ENCODE assay signal across 27 cellular contexts in genomic region chr12:121475279-121475678, GRCh38.
"Had no signal": no experiment of that assay in that cellular context is flagged by ENCODE, and none has a peak within 500 bp of the region (broad histone marks: within the 10 kb centered on the region; RNA-seq: fewer than 3 reads in every experiment).

No MANE protein-coding gene starts in this region.

- H3K36me3 ChIP-seq: neural progenitor cell, ovary, right lobe of liver, sigmoid colon, stomach, thoracic aorta, thyroid gland, upper lobe of left lung had no signal

- H3K4me1 Mint-ChIP-seq: neural progenitor cell; stimulated activated effector memory CD8-positive, alpha-beta T cell treated with anti-CD3 and anti-CD28 coated beads, Interleukin-12 subunit alpha, Interleukin-12 subunit beta, amount 100 ng/mL, for 72 hours had no signal

- DNase-seq: naive thymus-derived CD4-positive, alpha-beta T cell; natural killer cell; occipital lobe; ovary; psoas muscle; right cardiac atrium; right lobe of liver; sigmoid colon; small intestine; stimulated activated CD4-positive, alpha-beta T cell treated with anti-CD3 and anti-CD28 coated beads, Interleukin-15, amount 100 ng/mL, for 24 hours; stimulated activated CD4-positive, alpha-beta T cell treated with anti-CD3 and anti-CD28 coated beads, Interleukin-2, amount 100 ng/mL, for 24 hours; stimulated activated CD4-positive, alpha-beta T cell treated with anti-CD3 and anti-CD28 coated beads, Interleukin-2, amount 100 ng/mL, for 48 hours; stimulated activated CD4-positive, alpha-beta T cell treated with anti-CD3 and anti-CD28 coated beads, Interleukin-4, amount 100 ng/mL, for 24 hours; stimulated activated naive B cell treated with anti-CD40 and anti-IgM and Interleukin-4, amounts not matched to agents 10 μg/mL and 1 μg/mL and 100 μg/mL, for 72 hours; stimulated activated naive CD4-positive, alpha-beta T cell treated with Interleukin-2 at 50 U/mL for 16 hours; stomach; thyroid gland; trophoblast cell; upper lobe of left lung had no signal

- H3K27me3 Mint-ChIP-seq: naive thymus-derived CD4-positive, alpha-beta T cell; progenitor cell of endocrine pancreas; stimulated activated naive B cell treated with anti-CD40 and anti-IgM and Interleukin-4, amounts not matched to agents 10 μg/mL and 1 μg/mL and 100 μg/mL, for 72 hours; stimulated activated naive CD8-positive, alpha-beta T cell treated with anti-CD3 and anti-CD28 coated beads, Interleukin-15, Interleukin-2, amounts not matched to agents 100 ng/mL and 50 ng/mL, for 24 hours had no signal

- H3K4me3 Mint-ChIP-seq: naive thymus-derived CD4-positive, alpha-beta T cell; natural killer cell; nephron; neural progenitor cell; stimulated activated effector memory CD8-positive, alpha-beta T cell treated with anti-CD3 and anti-CD28 coated beads, Interleukin-12 subunit alpha, Interleukin-12 subunit beta, amount 100 ng/mL, for 72 hours; stimulated activated naive B cell treated with anti-CD40 and anti-IgM and Interleukin-4, amounts not matched to agents 10 μg/mL and 1 μg/mL and 100 μg/mL, for 72 hours; stimulated activated naive CD8-positive, alpha-beta T cell treated with anti-CD3 and anti-CD28 coated beads, Interleukin-15, Interleukin-2, amounts not matched to agents 100 ng/mL and 50 ng/mL, for 24 hours had no signal

- H3K4me3 ChIP-seq: neural progenitor cell, ovary, psoas muscle, right lobe of liver, sigmoid colon, stomach, thoracic aorta, thyroid gland, tibial nerve, upper lobe of left lung had no signal

- H3K27me3 ChIP-seq: neural progenitor cell, ovary, right lobe of liver, sigmoid colon, stomach, thyroid gland, tibial nerve, upper lobe of left lung had no signal

- H3K36me3 Mint-ChIP-seq: natural killer cell; stimulated activated effector memory CD8-positive, alpha-beta T cell treated with anti-CD3 and anti-CD28 coated beads, Interleukin-12 subunit alpha, Interleukin-12 subunit beta, amount 100 ng/mL, for 72 hours had no signal

- ATAC-seq: naive thymus-derived CD4-positive, alpha-beta T cell; natural killer cell; psoas muscle; right cardiac atrium; right lobe of liver; stimulated activated effector memory CD8-positive, alpha-beta T cell treated with anti-CD3 and anti-CD28 coated beads, Interleukin-12 subunit alpha, Interleukin-12 subunit beta, amount 100 ng/mL, for 72 hours; stimulated activated naive B cell treated with anti-CD40 and anti-IgM and Interleukin-4, amounts not matched to agents 10 μg/mL and 1 μg/mL and 100 μg/mL, for 72 hours had no signal

- H3K27ac Mint-ChIP-seq: natural killer cell; nephron; neural progenitor cell; progenitor cell of endocrine pancreas; stimulated activated effector memory CD8-positive, alpha-beta T cell treated with anti-CD3 and anti-CD28 coated beads, Interleukin-12 subunit alpha, Interleukin-12 subunit beta, amount 100 ng/mL, for 72 hours; stimulated activated naive B cell treated with anti-CD40 and anti-IgM and Interleukin-4, amounts not matched to agents 10 μg/mL and 1 μg/mL and 100 μg/mL, for 72 hours; stimulated activated naive CD8-positive, alpha-beta T cell treated with anti-CD3 and anti-CD28 coated beads, Interleukin-15, Interleukin-2, amounts not matched to agents 100 ng/mL and 50 ng/mL, for 24 hours had no signal

- H3K9me3 Mint-ChIP-seq: natural killer cell; nephron; neural progenitor cell; stimulated activated effector memory CD8-positive, alpha-beta T cell treated with anti-CD3 and anti-CD28 coated beads, Interleukin-12 subunit alpha, Interleukin-12 subunit beta, amount 100 ng/mL, for 72 hours; stimulated activated naive B cell treated with anti-CD40 and anti-IgM and Interleukin-4, amounts not matched to agents 10 μg/mL and 1 μg/mL and 100 μg/mL, for 72 hours; stimulated activated naive CD8-positive, alpha-beta T cell treated with anti-CD3 and anti-CD28 coated beads, Interleukin-15, Interleukin-2, amounts not matched to agents 100 ng/mL and 50 ng/mL, for 24 hours had no signal

- H3K27ac ChIP-seq: neural progenitor cell, ovary, parathyroid adenoma, psoas muscle, right lobe of liver, sigmoid colon, stomach, thoracic aorta, thyroid gland, tibial nerve, upper lobe of left lung had no signal

- H3K9me3 ChIP-seq: ovary, psoas muscle, right lobe of liver, sigmoid colon, stomach, thoracic aorta, thyroid gland, tibial nerve, upper lobe of left lung had no signal

- H3K4me1 ChIP-seq: parathyroid adenoma, psoas muscle, sigmoid colon had no signal

- H3K9ac ChIP-seq: neural progenitor cell, parathyroid adenoma had no signal
